18 cellular contexts compared by ENCODE assay signal in the genomic region with DNA sequence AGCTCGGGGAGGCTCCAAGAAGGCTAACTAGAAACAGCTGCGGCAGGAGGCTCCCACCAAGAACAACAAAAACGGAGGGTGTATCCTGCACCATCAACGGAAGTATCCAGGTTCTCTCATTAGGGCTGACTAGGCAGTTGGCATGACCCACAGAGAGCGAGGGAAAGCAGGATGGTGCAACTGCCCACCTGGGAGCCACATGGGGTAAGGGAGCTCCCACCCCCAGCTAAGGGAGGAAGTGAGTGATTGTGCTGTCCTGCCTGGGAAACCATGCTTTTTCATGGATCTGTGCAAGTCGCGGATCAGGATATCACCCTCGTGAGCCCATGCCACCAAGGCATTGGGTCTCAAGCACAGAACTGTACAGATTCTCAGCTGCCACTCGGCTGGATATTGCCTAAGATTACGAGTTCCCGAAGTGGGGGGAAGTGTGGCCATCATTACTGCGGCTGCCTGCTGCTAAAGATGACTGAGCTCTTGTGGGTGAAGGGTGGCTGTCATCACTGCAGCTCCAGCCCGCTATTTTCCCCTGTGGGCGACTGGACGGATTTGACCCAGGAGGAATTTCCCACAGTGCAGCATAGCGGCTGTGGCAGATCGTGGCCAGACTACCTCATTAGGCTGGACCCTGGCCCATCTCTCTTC.
DNase-seq lines count a peak whose midpoint lies in the region; ATAC-seq and TF ChIP-seq lines count a peak whose summit lies in the region.
"Had no signal": no experiment of that assay in that cellular context is flagged by ENCODE, and none has a peak within 500 bp of the region (broad histone marks: within the 10 kb centered on the region; RNA-seq: fewer than 3 reads in every experiment).

No MANE protein-coding gene starts in this region.

- POLR2A ChIA-PET in Panc1 (lab: Charles Lee), result no interaction called here
- POLR2A ChIA-PET in activated CD4-positive, alpha-beta memory T cell treated with anti-CD3 and anti-CD28 coated beads for 36 hours (lab: Charles Lee), result no interaction called here

- CTCF ChIA-PET in Panc1 (lab: Charles Lee), result interaction anchor here (0.6 kb wide), 1 partner anchor 315 kb away, joined by 3 read pairs; no protein-coding TSS in a partner anchor
- CTCF ChIA-PET in activated CD4-positive, alpha-beta memory T cell treated with anti-CD3 and anti-CD28 coated beads for 36 hours (lab: Charles Lee), result no interaction called here

- H3K4me3 ChIP-seq in Panc1 (ENCODE audit: low read depth in 2 of 2, low read length in 2 of 2), result no peak overlapping the region
- H3K4me3 ChIP-seq in osteoblast (ENCODE audit: insufficient read depth, low read length), result no peak overlapping the region
- H3K4me3 ChIP-seq: ovary, PC-9, testis had no signal

- no peaks in the 10 kb centered on the region for H3K36me3 ChIP-seq in Panc1 (ENCODE audit: control insufficient read depth, insufficient read depth, low read length)
- H3K36me3 ChIP-seq in osteoblast (ENCODE audit: insufficient read depth, low read length), result no peaks in the 10 kb centered on the region
- H3K36me3 ChIP-seq: ovary had no signal

- no peak for TF ChIP-seq CTCF in CD14-positive monocyte (IDR thresholded peaks at IDR 0.05)
- no peak for TF ChIP-seq CTCF in Panc1 (IDR thresholded peaks at IDR 0.05)
- TF ChIP-seq CTCF in osteoblast (IDR thresholded peaks at IDR 0.05; ENCODE audit: extremely low read depth, low read depth, low read length), result no peak
- TF ChIP-seq CTCF in mesothelial cell of epicardium (IDR thresholded peaks at IDR 0.05; ENCODE audit: unreplicated experiment), result no peak

- H3K4me1 ChIP-seq in Panc1 (ENCODE audit: control insufficient read depth, insufficient read depth, low read length) (no peaks in the 10 kb centered on the region), osteoblast (ENCODE audit: insufficient read depth, low read length) (no peaks in the 10 kb centered on the region)
- H3K4me1 ChIP-seq: testis had no signal

- intact Hi-C loops in CD14-positive monocyte (cut with micrococcal nuclease) (no loop called here), Panc1 (cut with micrococcal nuclease; ENCODE audit: unreplicated experiment) (no loop called here), Right ventricle myocardium superior (cut with DNase I) (no loop called here)
- intact Hi-C loops in activated CD4-positive, alpha-beta memory T cell treated with anti-CD3 and anti-CD28 coated beads for 36 hours (cut with micrococcal nuclease), result no loop called here

- no peaks in the 10 kb centered on the region for H3K27me3 ChIP-seq in Panc1 (ENCODE audit: control insufficient read depth, insufficient read depth, low read length)
- H3K27me3 ChIP-seq in osteoblast (ENCODE audit: insufficient read depth, low read length), result no peaks in the 10 kb centered on the region
- H3K27me3 ChIP-seq: ovary, testis had no signal

- H3K27me3 Mint-ChIP-seq in CD14-positive monocyte (ENCODE audit: low read depth in 3 of 3) (peaks cover 0 to 1% (median 0%) of the 10 kb centered on the region in 3 donors), mesothelial cell of epicardium (ENCODE audit: low read depth) (no peaks in the 10 kb centered on the region)
- H3K27me3 Mint-ChIP-seq in activated CD4-positive, alpha-beta memory T cell treated with anti-CD3 and anti-CD28 coated beads for 36 hours, result no peaks in the 10 kb centered on the region
- H3K27me3 Mint-ChIP-seq: memory B cell; naive thymus-derived CD4-positive, alpha-beta T cell had no signal

- H3K4me1 Mint-ChIP-seq in CD14-positive monocyte (no peaks in the 10 kb centered on the region), mesothelial cell of epicardium (no peaks in the 10 kb centered on the region)
- no peaks in the 10 kb centered on the region for H3K4me1 Mint-ChIP-seq in activated CD4-positive, alpha-beta memory T cell treated with anti-CD3 and anti-CD28 coated beads for 36 hours (ENCODE audit: low read depth)
- H3K4me1 Mint-ChIP-seq: memory B cell; naive thymus-derived CD4-positive, alpha-beta T cell had no signal

- ATAC-seq in Panc1 (peak; percentile 17; the same call in 1 of the 2 replicates), Right ventricle myocardium superior (ENCODE audit: poor library complexity) (peak; percentile 91)
- ATAC-seq: activated naive CD4-positive, alpha-beta T cell treated with anti-CD3 and anti-CD28 coated beads, Interleukin-2, amount 50 U/mL, for 72 hours; naive thymus-derived CD4-positive, alpha-beta T cell had no signal

- H3K9me3 Mint-ChIP-seq in CD14-positive monocyte, result peaks cover 2 to 15% (median 6%) of the 10 kb centered on the region in 7 donors
- H3K9me3 Mint-ChIP-seq in activated CD4-positive, alpha-beta memory T cell treated with anti-CD3 and anti-CD28 coated beads for 36 hours, result peaks cover 6% of the 10 kb centered on the region
- peaks cover 7% of the 10 kb centered on the region for H3K9me3 Mint-ChIP-seq in mesothelial cell of epicardium

- no peaks in the 10 kb centered on the region for H3K79me2 ChIP-seq in osteoblast (ENCODE audit: insufficient read depth, low read length)

- H2AFZ ChIP-seq in osteoblast (ENCODE audit: low read length), result no peak overlapping the region
- H2AFZ ChIP-seq: PC-9 had no signal

- no TSS peak for BruUV-seq in Panc1 (replicated peaks; lab: Mats Ljungman, UMichigan)

- DNase-seq in CD14-positive monocyte (ENCODE audit: low spot score), result peak; percentile 37
- DNase-seq in Panc1 (ENCODE audit: low read depth, low spot score), result no peak
- no peak for DNase-seq in Right ventricle myocardium superior
- DNase-seq in osteoblast (ENCODE audit: insufficient read length, low spot score, missing footprints), result peak; percentile 21
- DNase-seq in activated CD4-positive, alpha-beta memory T cell treated with anti-CD3 and anti-CD28 coated beads for 36 hours, result no peak
- no peak for DNase-seq in middle frontal gyrus (ENCODE audit: extremely low spot score, low spot score)
- DNase-seq in NCI-H524 (lab: John Stamatoyannopoulos, UW), result no peak
- DNase-seq in mesothelial cell of epicardium (ENCODE audit: low spot score in 2 of 2, unreplicated experiment in 2 of 2), result no peak
- DNase-seq: cerebellar nuclear complex; naive thymus-derived CD4-positive, alpha-beta T cell; NCI-H2107; NCI-H446 treated with DMSO at 0.1 percent for 48 hours; ovary; stimulated activated naive CD4-positive, alpha-beta T cell treated with Interleukin-2 at 50 U/mL for 16 hours had no signal

- H3K36me3 Mint-ChIP-seq in CD14-positive monocyte (no peaks in the 10 kb centered on the region), mesothelial cell of epicardium (no peaks in the 10 kb centered on the region)
- H3K36me3 Mint-ChIP-seq in activated CD4-positive, alpha-beta memory T cell treated with anti-CD3 and anti-CD28 coated beads for 36 hours, result no peaks in the 10 kb centered on the region
- H3K36me3 Mint-ChIP-seq: activated naive CD4-positive, alpha-beta T cell treated with anti-CD3 and anti-CD28 coated beads, Interleukin-2, amount 50 U/mL, for 72 hours; memory B cell; naive thymus-derived CD4-positive, alpha-beta T cell had no signal

- H3K27ac Mint-ChIP-seq in CD14-positive monocyte (peak overlapping the region in 1 of 7 donors; percentile 30), mesothelial cell of epicardium (no peak overlapping the region)
- no peak overlapping the region for H3K27ac Mint-ChIP-seq in activated CD4-positive, alpha-beta memory T cell treated with anti-CD3 and anti-CD28 coated beads for 36 hours
- H3K27ac Mint-ChIP-seq: activated naive CD4-positive, alpha-beta T cell treated with anti-CD3 and anti-CD28 coated beads, Interleukin-2, amount 50 U/mL, for 72 hours; memory B cell; naive thymus-derived CD4-positive, alpha-beta T cell had no signal

- in situ Hi-C loops in Panc1 (cut with HindIII; ENCODE audit: low pct_unique_long_range_greater_than_20kb, low sequenced_read_pairs), result no loop called here

- H3K9me3 ChIP-seq in Panc1 (ENCODE audit: control insufficient read depth, insufficient read depth, low read depth, low read length) (no peaks in the 10 kb centered on the region), osteoblast (ENCODE audit: low read depth, low read length) (no peaks in the 10 kb centered on the region)
- H3K9me3 ChIP-seq: ovary, testis had no signal

- H3K27ac ChIP-seq in Panc1 (ENCODE audit: low read length), result no peak overlapping the region
- H3K27ac ChIP-seq in osteoblast (ENCODE audit: low read depth, low read length), result no peak overlapping the region
- H3K27ac ChIP-seq: ovary, PC-9, testis had no signal

- H4K20me1 ChIP-seq in osteoblast (ENCODE audit: insufficient read depth, low read length), result no peaks in the 10 kb centered on the region

- no peak overlapping the region for H3K4me3 Mint-ChIP-seq in CD14-positive monocyte
- no peak overlapping the region for H3K4me3 Mint-ChIP-seq in activated CD4-positive, alpha-beta memory T cell treated with anti-CD3 and anti-CD28 coated beads for 36 hours
- H3K4me3 Mint-ChIP-seq in mesothelial cell of epicardium, result no peak overlapping the region
- H3K4me3 Mint-ChIP-seq: memory B cell; naive thymus-derived CD4-positive, alpha-beta T cell had no signal

- no peak overlapping the region for H3K4me2 ChIP-seq in osteoblast (ENCODE audit: insufficient read depth, low read length)
- H3K4me2 ChIP-seq: PC-9 had no signal

Comparison
In these comparisons a context has a peak if more than half of its experiments do, and no peak if none do; other contexts are left out.
1. DNase-seq: peak in CD14-positive monocyte (single experiment) and osteoblast (single experiment); none in Panc1 (single experiment), Right ventricle myocardium superior (single experiment), activated CD4-positive, alpha-beta memory T cell treated with anti-CD3 and anti-CD28 coated beads for 36 hours (single experiment), middle frontal gyrus (single experiment), NCI-H524 (0 of 2) and mesothelial cell of epicardium (0 of 2).